9 cellular contexts compared by ENCODE assay signal in the genomic region with DNA sequence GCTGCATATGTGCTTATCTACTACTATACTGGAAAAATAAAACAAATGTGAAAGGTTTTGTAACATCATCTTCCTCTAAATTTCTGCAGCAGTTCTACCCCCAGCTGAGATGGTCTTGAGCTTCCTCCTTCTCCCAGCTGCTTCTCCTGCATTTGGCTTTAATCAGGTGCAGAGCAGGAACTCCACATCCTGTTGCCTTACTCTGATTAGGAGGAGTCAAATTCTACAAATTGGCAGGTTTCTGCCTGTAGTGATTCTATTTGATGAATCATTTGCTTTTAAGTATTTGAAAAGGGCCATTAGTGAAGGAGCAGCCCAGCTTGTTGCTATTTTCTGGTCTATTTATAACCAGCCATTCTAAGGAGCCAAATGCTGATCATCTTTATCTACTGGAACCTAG.
DNase-seq lines count a peak whose midpoint lies in the region; ATAC-seq, FAIRE-seq and TF ChIP-seq lines count a peak whose summit lies in the region.
"Had no signal": no experiment of that assay in that cellular context is flagged by ENCODE, and none has a peak within 500 bp of the region (broad histone marks: within the 10 kb centered on the region; RNA-seq: fewer than 3 reads in every experiment).

No MANE protein-coding gene starts in this region.

- no peaks in the 10 kb centered on the region for H3K36me3 Mint-ChIP-seq in GM23338 (ENCODE audit: low read depth)
- no peaks in the 10 kb centered on the region for H3K36me3 Mint-ChIP-seq in activated T-helper 1 cell treated with anti-CD3 and anti-CD28 coated beads, Interleukin-12 subunit alpha, Interleukin-12 subunit beta, Interleukin-2, Interleukin-4 antibody, amounts not matched to agents 30 ng/mL and 10 ng/mL and 1 ng/mL, durations not matched to agents 14 hours and 24 hours and 36 hours (ENCODE audit: low read depth)

- H3K4me2 ChIP-seq in GM23338 = 0 out of 2 replicates have a peak overlapping the region, but pooled peaks have one; percentile 1

- peak; percentile 65 for DNase-seq in A673 (ENCODE audit: low spot score)
- peak; percentile 51 for DNase-seq in GM23338 (ENCODE audit: low spot score)
- peak; percentile 79 for DNase-seq in NCI-H748 (lab: John Stamatoyannopoulos, UW; ENCODE audit: unreplicated experiment)
- peak; percentile 25 for DNase-seq in epithelial cell of proximal tubule (ENCODE audit: low read depth)
- no peak for DNase-seq in NCI-H510A (lab: John Stamatoyannopoulos, UW)
- no peak for DNase-seq in GM12891 (ENCODE audit: insufficient read length, low spot score)
- DNase-seq in activated T-helper 1 cell treated with anti-CD3 and anti-CD28 coated beads, Interleukin-12 subunit alpha, Interleukin-12 subunit beta, Interleukin-2, Interleukin-4 antibody, amounts not matched to agents 30 ng/mL and 10 ng/mL and 1 ng/mL, durations not matched to agents 14 hours and 24 hours and 36 hours (ENCODE audit: low spot score) = no peak
- DNase-seq: activated CD8-positive, alpha-beta memory T cell treated with anti-CD3 and anti-CD28 coated beads, Interleukin-2, amount 50 U/mL, for 48 hours had no signal

- H3K4me1 ChIP-seq in A673 (ENCODE audit: insufficient read depth, low read length, poor library complexity, severe bottlenecking) (peaks cover 37% of the 10 kb centered on the region), GM23338 (ENCODE audit: insufficient read depth) (peaks cover 11% of the 10 kb centered on the region)

- ATAC-seq in GM23338 (peak; percentile 69), GM21576 (IDR thresholded peaks at IDR 0.05; ENCODE audit: unreplicated experiment) (no peak)

- H3K9me3 Mint-ChIP-seq in GM23338 = no peaks in the 10 kb centered on the region; the same call in 2 of the 3 replicates
- H3K9me3 Mint-ChIP-seq in activated T-helper 1 cell treated with anti-CD3 and anti-CD28 coated beads, Interleukin-12 subunit alpha, Interleukin-12 subunit beta, Interleukin-2, Interleukin-4 antibody, amounts not matched to agents 30 ng/mL and 10 ng/mL and 1 ng/mL, durations not matched to agents 14 hours and 24 hours and 36 hours = no peaks in the 10 kb centered on the region

- POLR2A ChIA-PET in A673 (lab: Charles Lee; ENCODE audit: low non-redundant PET) = no interaction called here

- H3K9me3 ChIP-seq in A673 (ENCODE audit: low read depth, low read length, poor library complexity, severe bottlenecking) = no peaks in the 10 kb centered on the region

- H3K36me3 ChIP-seq in A673 (ENCODE audit: insufficient read depth, low read length, poor library complexity, severe bottlenecking) (no peaks in the 10 kb centered on the region), GM23338 (ENCODE audit: insufficient read depth) (no peaks in the 10 kb centered on the region)

- CTCF ChIA-PET in A673 (lab: Charles Lee) = no interaction called here

- no peaks in the 10 kb centered on the region for H3K79me2 ChIP-seq in GM23338 (replicated peaks; ENCODE audit: insufficient read depth)

- peaks cover 6% of the 10 kb centered on the region for H3K27me3 ChIP-seq in A673 (replicated peaks; ENCODE audit: insufficient read depth, low read depth, low read length, poor library complexity)
- H3K27me3 ChIP-seq in GM23338 (ENCODE audit: insufficient read depth) = no peaks in the 10 kb centered on the region

- H2AFZ ChIP-seq in GM23338 = no peak overlapping the region

- TF ChIP-seq CTCF in A673 (conservative IDR thresholded peaks at IDR 0.05; ENCODE audit: low read depth, low read length) = no peak
- no peak for TF ChIP-seq CTCF in GM23338 (conservative IDR thresholded peaks at IDR 0.05; ENCODE audit: low read depth in 2 of 2)
- TF ChIP-seq CTCF in epithelial cell of proximal tubule (conservative IDR thresholded peaks at IDR 0.05; ENCODE audit: low read depth, low read length) = no peak

- H4K20me1 ChIP-seq in GM23338 (replicated peaks; ENCODE audit: insufficient read depth) = no peaks in the 10 kb centered on the region

- H3K4me1 Mint-ChIP-seq in GM23338 = peaks cover 16% of the 10 kb centered on the region
- H3K4me1 Mint-ChIP-seq in activated T-helper 1 cell treated with anti-CD3 and anti-CD28 coated beads, Interleukin-12 subunit alpha, Interleukin-12 subunit beta, Interleukin-2, Interleukin-4 antibody, amounts not matched to agents 30 ng/mL and 10 ng/mL and 1 ng/mL, durations not matched to agents 14 hours and 24 hours and 36 hours (ENCODE audit: low read depth) = no peaks in the 10 kb centered on the region

- no peaks in the 10 kb centered on the region for H3K9me2 ChIP-seq in GM23338 (ENCODE audit: insufficient read depth)

- TF ChIP-seq POLR2A in GM12891 (IDR thresholded peaks at IDR 0.05; ENCODE audit: low read depth, low read length) = no peak

- H3K27me3 Mint-ChIP-seq in GM23338 (ENCODE audit: insufficient read depth, low read depth, poor library complexity) = no peaks in the 10 kb centered on the region
- no peaks in the 10 kb centered on the region for H3K27me3 Mint-ChIP-seq in activated T-helper 1 cell treated with anti-CD3 and anti-CD28 coated beads, Interleukin-12 subunit alpha, Interleukin-12 subunit beta, Interleukin-2, Interleukin-4 antibody, amounts not matched to agents 30 ng/mL and 10 ng/mL and 1 ng/mL, durations not matched to agents 14 hours and 24 hours and 36 hours (ENCODE audit: insufficient read depth)

- no peak for FAIRE-seq in GM12891 (lab: Jason Lieb, UNC)

- no peaks in the 10 kb centered on the region for H3F3A ChIP-seq in GM23338 (replicated peaks; ENCODE audit: low read depth)

- no TSS peak for BruUV-seq in A673 (replicated peaks; lab: Mats Ljungman, UMichigan)

- H3K27ac ChIP-seq in A673 (ENCODE audit: low read depth, low read length, poor library complexity, severe bottlenecking) (no peak overlapping the region), GM23338 (ENCODE audit: low read depth) (no peak overlapping the region)

- H3K4me3 ChIP-seq in A673 (ENCODE audit: low read depth, low read length, poor library complexity, severe bottlenecking) (no peak overlapping the region), GM23338 (no peak overlapping the region), epithelial cell of proximal tubule (ENCODE audit: low read depth, low read length) (no peak overlapping the region)

- intact Hi-C loops in A673 (cut with micrococcal nuclease; ENCODE audit: unreplicated experiment) = loop anchor here (5.0 kb wide), 1 partner anchor 419 kb away; no protein-coding TSS in a partner anchor
- intact Hi-C loops in activated T-helper 1 cell treated with anti-CD3 and anti-CD28 coated beads, Interleukin-12 subunit alpha, Interleukin-12 subunit beta, Interleukin-2, Interleukin-4 antibody, amounts not matched to agents 30 ng/mL and 10 ng/mL and 1 ng/mL, durations not matched to agents 14 hours and 24 hours and 36 hours (cut with micrococcal nuclease) = no loop called here

- H3K27ac Mint-ChIP-seq in GM23338 = peak overlapping the region; percentile 54
- no peak overlapping the region for H3K27ac Mint-ChIP-seq in activated T-helper 1 cell treated with anti-CD3 and anti-CD28 coated beads, Interleukin-12 subunit alpha, Interleukin-12 subunit beta, Interleukin-2, Interleukin-4 antibody, amounts not matched to agents 30 ng/mL and 10 ng/mL and 1 ng/mL, durations not matched to agents 14 hours and 24 hours and 36 hours

- H3K4me3 Mint-ChIP-seq in GM23338 = no peak overlapping the region
- H3K4me3 Mint-ChIP-seq in activated T-helper 1 cell treated with anti-CD3 and anti-CD28 coated beads, Interleukin-12 subunit alpha, Interleukin-12 subunit beta, Interleukin-2, Interleukin-4 antibody, amounts not matched to agents 30 ng/mL and 10 ng/mL and 1 ng/mL, durations not matched to agents 14 hours and 24 hours and 36 hours = no peak overlapping the region

TF ChIP-seq in GM12891, 5 proteins besides CTCF, POLR2A, EP300 and RAD21:
- no peak for TF ChIP-seq POLR2AphosphoS5 (IDR thresholded peaks at IDR 0.05; ENCODE audit: low read depth, low read length)
- no peak for TF ChIP-seq PAX5 (IDR thresholded peaks at IDR 0.05; ENCODE audit: insufficient read depth, low read length, severe bottlenecking)
- TF ChIP-seq TAF1 (IDR thresholded peaks at IDR 0.05; ENCODE audit: low read depth, low read length) = no peak
- TF ChIP-seq SPI1 (IDR thresholded peaks at IDR 0.05; ENCODE audit: low read depth, low read length) = no peak
- no peak for TF ChIP-seq POU2F2 (IDR thresholded peaks at IDR 0.05; ENCODE audit: low read depth, low read length)

Comparison
In these comparisons a context has a peak if more than half of its experiments do, and no peak if none do; other contexts are left out.
1. DNase-seq: peak in A673 (single experiment), GM23338 (single experiment), NCI-H748 (single experiment) and epithelial cell of proximal tubule (single experiment); none in NCI-H510A (single experiment), GM12891 (single experiment) and activated T-helper 1 cell treated with anti-CD3 and anti-CD28 coated beads, Interleukin-12 subunit alpha, Interleukin-12 subunit beta, Interleukin-2, Interleukin-4 antibody, amounts not matched to agents 30 ng/mL and 10 ng/mL and 1 ng/mL, durations not matched to agents 14 hours and 24 hours and 36 hours (single experiment).